Comparison of ENCODE assay signal across 10 cellular contexts in the genomic region with DNA sequence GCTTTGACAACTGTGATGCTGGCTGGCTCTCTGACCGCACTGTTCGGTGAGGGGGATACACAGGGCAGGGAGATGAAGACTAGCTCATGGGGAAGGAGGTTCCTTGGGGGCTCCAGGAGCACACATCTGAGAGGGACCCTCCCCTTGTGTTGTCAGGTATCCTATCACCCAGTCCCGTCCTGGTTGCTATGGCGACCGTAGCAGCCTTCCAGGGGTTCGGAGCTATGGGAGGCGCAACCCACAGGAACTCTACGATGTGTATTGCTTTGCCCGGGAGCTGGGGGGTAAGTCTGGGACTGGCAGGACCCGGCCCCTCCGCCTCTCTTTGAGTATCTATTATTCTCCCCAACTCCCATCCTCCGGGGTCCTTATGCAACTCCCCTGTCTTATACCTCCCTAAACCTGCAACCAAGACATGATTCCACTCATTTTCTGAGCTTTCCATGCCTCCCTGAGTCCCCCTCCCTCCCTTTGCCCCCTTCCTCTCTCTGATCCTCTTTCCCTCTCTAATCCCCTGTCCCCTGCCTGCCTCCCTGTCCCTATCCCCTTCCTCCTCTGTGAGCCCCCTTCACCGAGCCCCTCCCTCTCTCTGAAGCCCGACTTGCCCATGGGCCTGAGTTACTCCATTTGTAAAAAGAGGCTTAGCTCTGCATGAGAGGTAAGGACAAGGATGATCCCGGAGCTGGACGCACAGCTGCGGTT. TPM values are rescaled to one million over a fixed set of nuclear protein-coding genes. Genes with fewer than 3 reads are reported as not detected.
A peak's percentile ranks its signal among the peaks of the same experiment; 100 is the strongest.
DNase-seq lines count a peak whose midpoint lies in the region; ATAC-seq lines count a peak whose summit lies in the region.
"Had no signal": no experiment of that assay in that cellular context is flagged by ENCODE, and none has a peak within 500 bp of the region (broad histone marks: within the 10 kb centered on the region; RNA-seq: fewer than 3 reads in every experiment).

No MANE protein-coding gene starts in this region.

- peak overlapping the region; percentile 60 for H3K4me2 ChIP-seq in trophoblast cell (ENCODE audit: low read length)

- H4K8ac ChIP-seq in trophoblast cell (ENCODE audit: low read depth, low read length), result no peak overlapping the region

- H3K18ac ChIP-seq in trophoblast cell (ENCODE audit: low read length), result no peak overlapping the region

- peak overlapping the region; percentile 53 for H3K4me3 Mint-ChIP-seq in T-helper 1 cell treated with Interleukin-12 subunit alpha and Interleukin-12 subunit beta and Interleukin-4 antibody, amounts not matched to agents 30 μg/mL and 1 μg/mL, for 36 hours
- H3K4me3 Mint-ChIP-seq in IgD-negative memory B cell, result peak overlapping the region in 3 of 4 donors; percentile 5 to 75 (median 38)

- H3K36me3 ChIP-seq in duodenal mucosa (ENCODE audit: control insufficient read depth in 1 of 2, insufficient read depth in 2 of 2, low read length in 2 of 2), result no peaks in the 10 kb centered on the region
- H3K36me3 ChIP-seq in trophoblast cell (ENCODE audit: control insufficient read depth in 1 of 2, insufficient read depth in 2 of 2, low read length in 2 of 2), result no peaks in the 10 kb centered on the region
- H3K36me3 ChIP-seq: ascending aorta, left lung had no signal

- no peaks in the 10 kb centered on the region for H3K79me1 ChIP-seq in trophoblast cell (ENCODE audit: low read length)

- no peak overlapping the region for H3K14ac ChIP-seq in trophoblast cell (ENCODE audit: low read length)

- H3K27me3 Mint-ChIP-seq in T-helper 1 cell treated with Interleukin-12 subunit alpha and Interleukin-12 subunit beta and Interleukin-4 antibody, amounts not matched to agents 30 μg/mL and 1 μg/mL, for 36 hours (ENCODE audit: low read depth), result peaks cover 13% of the 10 kb centered on the region
- H3K27me3 Mint-ChIP-seq in IgD-negative memory B cell, result peaks cover 14% of the 10 kb centered on the region

- H4K91ac ChIP-seq in trophoblast cell (ENCODE audit: low read depth, low read length), result no peak overlapping the region

- no peaks in the 10 kb centered on the region for H3K9me3 Mint-ChIP-seq in T-helper 1 cell treated with Interleukin-12 subunit alpha and Interleukin-12 subunit beta and Interleukin-4 antibody, amounts not matched to agents 30 μg/mL and 1 μg/mL, for 36 hours
- H3K9me3 Mint-ChIP-seq in IgD-negative memory B cell, result no peaks in the 10 kb centered on the region

- no peak overlapping the region for H2BK12ac ChIP-seq in trophoblast cell (ENCODE audit: low read length)

- H2BK120ac ChIP-seq in trophoblast cell (ENCODE audit: insufficient read depth, low read length, poor library complexity), result no peak overlapping the region

- H3K9me3 ChIP-seq in duodenal mucosa (ENCODE audit: control insufficient read depth in 1 of 2, low read length in 2 of 2) (no peaks in the 10 kb centered on the region), trophoblast cell (ENCODE audit: insufficient read depth, low read depth, low read length) (peaks cover 8% of the 10 kb centered on the region)
- H3K9me3 ChIP-seq: ascending aorta, left lung had no signal

- H3K23ac ChIP-seq in trophoblast cell (ENCODE audit: low read length), result no peak overlapping the region

- H3K27me3 ChIP-seq in duodenal mucosa (ENCODE audit: control insufficient read depth in 1 of 2, insufficient read depth in 2 of 2, low read length in 2 of 2) (peaks cover 13 to 20% of the 10 kb centered on the region in 2 donors), trophoblast cell (ENCODE audit: insufficient read depth, low read length) (peaks cover 10% of the 10 kb centered on the region)

- DNase-seq in T-helper 1 cell, result no peak
- DNase-seq in trophoblast cell, result no peak
- DNase-seq in epidermal melanocyte (ENCODE audit: insufficient read length, low spot score), result no peak
- DNase-seq in AML-193 (lab: John Stamatoyannopoulos, UW), result no peak

- H2AFZ ChIP-seq in trophoblast cell (ENCODE audit: insufficient read depth, low read length, poor library complexity), result no peak overlapping the region

- H3K4me3 ChIP-seq in duodenal mucosa (ENCODE audit: low read depth in 1 of 2, low read length in 2 of 2), result peak overlapping the region; percentile 52 to 68
- H3K4me3 ChIP-seq in trophoblast cell (ENCODE audit: low read depth, low read length), result no peak overlapping the region

- no peak overlapping the region for H3K27ac Mint-ChIP-seq in T-helper 1 cell treated with Interleukin-12 subunit alpha and Interleukin-12 subunit beta and Interleukin-4 antibody, amounts not matched to agents 30 μg/mL and 1 μg/mL, for 36 hours
- H3K27ac Mint-ChIP-seq in IgD-negative memory B cell, result peak overlapping the region in 1 of 3 donors; percentile 39

- no peak overlapping the region for H2BK5ac ChIP-seq in trophoblast cell (ENCODE audit: low read depth, low read length, poor library complexity)

- no peaks in the 10 kb centered on the region for H3K36me3 Mint-ChIP-seq in T-helper 1 cell treated with Interleukin-12 subunit alpha and Interleukin-12 subunit beta and Interleukin-4 antibody, amounts not matched to agents 30 μg/mL and 1 μg/mL, for 36 hours (ENCODE audit: low read depth)
- no peaks in the 10 kb centered on the region for H3K36me3 Mint-ChIP-seq in IgD-negative memory B cell

- no peak for ATAC-seq in HG03159 (IDR thresholded peaks at IDR 0.05; ENCODE audit: unreplicated experiment)

- no peak overlapping the region for H3K27ac ChIP-seq in duodenal mucosa (ENCODE audit: low read depth, low read length)
- H3K27ac ChIP-seq in trophoblast cell (ENCODE audit: low read depth, low read length), result no peak overlapping the region
- H3K27ac ChIP-seq: ascending aorta, left lung had no signal

- no peaks in the 10 kb centered on the region for H3K79me2 ChIP-seq in trophoblast cell (ENCODE audit: control insufficient read depth, insufficient read depth, low read length, poor library complexity)

- H3K4me1 ChIP-seq in duodenal mucosa (ENCODE audit: control insufficient read depth in 1 of 2, insufficient read depth in 2 of 2, low read length in 2 of 2) (peaks cover 0 to 5% of the 10 kb centered on the region in 2 donors), trophoblast cell (ENCODE audit: control insufficient read depth in 1 of 2, insufficient read depth in 2 of 2, low read length in 2 of 2) (peaks cover 4% of the 10 kb centered on the region in 2 experiments)

- H4K12ac ChIP-seq in trophoblast cell (ENCODE audit: low read depth, low read length), result no peak overlapping the region

- H3K9ac ChIP-seq in duodenal mucosa (ENCODE audit: low read depth in 1 of 2, low read length in 2 of 2) (no peak overlapping the region), trophoblast cell (ENCODE audit: low read length) (no peak overlapping the region)

- no CpG with 5 or more reads among the region's 17 CpGs for WGBS in trophoblast cell (ENCODE audit: extremely low coverage, insufficient coverage, insufficient read length)

- no peak overlapping the region for H3K4ac ChIP-seq in trophoblast cell (ENCODE audit: low read depth, low read length)

- H3K4me1 Mint-ChIP-seq in T-helper 1 cell treated with Interleukin-12 subunit alpha and Interleukin-12 subunit beta and Interleukin-4 antibody, amounts not matched to agents 30 μg/mL and 1 μg/mL, for 36 hours (ENCODE audit: low read depth), result peaks cover 3% of the 10 kb centered on the region
- peaks cover 0 to 1% (median 0%) of the 10 kb centered on the region in 3 donors for H3K4me1 Mint-ChIP-seq in IgD-negative memory B cell

- H2AK5ac ChIP-seq in trophoblast cell (ENCODE audit: low read length), result no peak overlapping the region

RNA-seq across cellular contexts. Expression of gene NCAN, which starts 12.5 kb away (rescaled TPM):
- polyA plus RNA-seq in IgD-negative memory B cell, result not detected
- polyA plus RNA-seq in trophoblast cell (2013), result 0.01 TPM in 2 replicates

RNA-seq across cellular contexts. Expression of gene NR2C2AP, which starts 21.1 kb away (rescaled TPM):
- 37.6 TPM for polyA plus RNA-seq in IgD-negative memory B cell
- 9.3 and 10.1 TPM in 2 replicates for polyA plus RNA-seq in trophoblast cell (2013)

RNA-seq across cellular contexts. Expression of gene RFXANK, which starts 32.2 kb away (rescaled TPM):
- 91.4 TPM for polyA plus RNA-seq in IgD-negative memory B cell
- polyA plus RNA-seq in trophoblast cell (2013), result 108 and 112 TPM in 2 replicates

RNA-seq across cellular contexts. Expression of gene BORCS8, which starts 32.3 kb away (rescaled TPM):
- 21.6 TPM for polyA plus RNA-seq in IgD-negative memory B cell
- polyA plus RNA-seq in trophoblast cell (2013), result 18.6 and 19.2 TPM in 2 replicates

RNA-seq across cellular contexts. Expression of gene TM6SF2, which starts 48.8 kb away (rescaled TPM):
- not detected for polyA plus RNA-seq in IgD-negative memory B cell
- polyA plus RNA-seq in trophoblast cell (2013), result 2.8 and 2.9 TPM in 2 replicates
